Comparison of ENCODE assay signal across 1 cellular context in genomic region chr4:173091362-173091761, GRCh38.
TF ChIP-seq lines count a peak whose summit lies in the region.

No MANE protein-coding gene starts in this region.

TF ChIP-seq in SK-N-SH, 30 proteins besides CTCF, POLR2A, EP300 and RAD21 (continued from another document):
- TF ChIP-seq IRF3 (IDR thresholded peaks at IDR 0.05; ENCODE audit: low read depth, low read length) (no peak), ELF1 (IDR thresholded peaks at IDR 0.05) (no peak), TCF12 (IDR thresholded peaks at IDR 0.05) (no peak), GABPA (IDR thresholded peaks at IDR 0.05; ENCODE audit: low read depth) (no peak), RCOR1 (IDR thresholded peaks at IDR 0.05; ENCODE audit: low read length) (no peak), USF2 (IDR thresholded peaks at IDR 0.05; ENCODE audit: borderline replicate concordance, low read depth, low read length) (no peak)
TF ChIP-seq in SK-N-SH: peak in this region for 0.
